In genomic region chr6:82006027-82006738, GRCh38 we compare ENCODE assay signal across 8 cellular contexts.
DNase-seq lines count a peak whose midpoint lies in the region; ATAC-seq and TF ChIP-seq lines count a peak whose summit lies in the region.

No MANE protein-coding gene starts in this region.

- ATAC-seq in GM18873 (IDR thresholded peaks at IDR 0.05; ENCODE audit: low FRiP score, unreplicated experiment) = peak; percentile 73
- ATAC-seq in HG03095 (IDR thresholded peaks at IDR 0.05; ENCODE audit: unreplicated experiment) = peak; percentile 78
- peak; percentile 24 for ATAC-seq in stimulated activated memory B cell treated with anti-CD40 and anti-IgM and Interleukin-4, amounts not matched to agents 10 μg/mL and 1 μg/mL and 100 μg/mL, for 72 hours
- ATAC-seq in activated T-helper 17 cell treated with anti-CD3 and anti-CD28 coated beads, Interleukin-2, amount 50 U/mL, for 72 hours (replicated peaks) = no peak

- no peaks in the 10 kb centered on the region for H3K4me1 Mint-ChIP-seq in stimulated activated memory B cell treated with anti-CD40 and anti-IgM and Interleukin-4, amounts not matched to agents 10 μg/mL and 1 μg/mL and 100 μg/mL, for 72 hours
- no peaks in the 10 kb centered on the region for H3K4me1 Mint-ChIP-seq in activated T-helper 17 cell treated with anti-CD3 and anti-CD28 coated beads, Interleukin-2, amount 50 U/mL, for 72 hours

- H3K4me1 ChIP-seq in Peyer's patch = no peaks in the 10 kb centered on the region

- H3K27ac Mint-ChIP-seq in stimulated activated memory B cell treated with anti-CD40 and anti-IgM and Interleukin-4, amounts not matched to agents 10 μg/mL and 1 μg/mL and 100 μg/mL, for 72 hours = no peak overlapping the region
- H3K27ac Mint-ChIP-seq in activated T-helper 17 cell treated with anti-CD3 and anti-CD28 coated beads, Interleukin-2, amount 50 U/mL, for 72 hours = no peak overlapping the region

- no peaks in the 10 kb centered on the region for H3K36me3 Mint-ChIP-seq in stimulated activated memory B cell treated with anti-CD40 and anti-IgM and Interleukin-4, amounts not matched to agents 10 μg/mL and 1 μg/mL and 100 μg/mL, for 72 hours
- no peaks in the 10 kb centered on the region for H3K36me3 Mint-ChIP-seq in activated T-helper 17 cell treated with anti-CD3 and anti-CD28 coated beads, Interleukin-2, amount 50 U/mL, for 72 hours (ENCODE audit: low read depth)

- peaks cover 18% of the 10 kb centered on the region for H3K9me3 Mint-ChIP-seq in stimulated activated memory B cell treated with anti-CD40 and anti-IgM and Interleukin-4, amounts not matched to agents 10 μg/mL and 1 μg/mL and 100 μg/mL, for 72 hours
- peaks cover 4% of the 10 kb centered on the region for H3K9me3 Mint-ChIP-seq in activated T-helper 17 cell treated with anti-CD3 and anti-CD28 coated beads, Interleukin-2, amount 50 U/mL, for 72 hours

- no peaks in the 10 kb centered on the region for H3K27me3 Mint-ChIP-seq in stimulated activated memory B cell treated with anti-CD40 and anti-IgM and Interleukin-4, amounts not matched to agents 10 μg/mL and 1 μg/mL and 100 μg/mL, for 72 hours
- H3K27me3 Mint-ChIP-seq in activated T-helper 17 cell treated with anti-CD3 and anti-CD28 coated beads, Interleukin-2, amount 50 U/mL, for 72 hours = no peaks in the 10 kb centered on the region

- H3K27me3 ChIP-seq in Peyer's patch = no peaks in the 10 kb centered on the region

- TF ChIP-seq POLR2A in Peyer's patch (IDR thresholded peaks at IDR 0.05) = no peak

- DNase-seq in Peyer's patch (no peak), fibroblast of mammary gland (ENCODE audit: low read depth) (peak; percentile 68), T1000 (lab: John Stamatoyannopoulos, UW) (no peak)

- no peak overlapping the region for H3K27ac ChIP-seq in C4-2B
- H3K27ac ChIP-seq in Peyer's patch = no peak overlapping the region

- TF ChIP-seq CTCF in C4-2B (conservative IDR thresholded peaks at IDR 0.05) (peak; percentile 77), Peyer's patch (IDR thresholded peaks at IDR 0.05) (peak in 4 of 6 experiments; percentile 34 to 68 (median 63)), fibroblast of mammary gland (conservative IDR thresholded peaks at IDR 0.05; ENCODE audit: control insufficient read depth, insufficient read depth, low read depth, low read length) (peak; percentile 78)

- H3K36me3 ChIP-seq in Peyer's patch = no peaks in the 10 kb centered on the region

- no peaks in the 10 kb centered on the region for H3K9me3 ChIP-seq in Peyer's patch

- no peak overlapping the region for H3K4me3 Mint-ChIP-seq in stimulated activated memory B cell treated with anti-CD40 and anti-IgM and Interleukin-4, amounts not matched to agents 10 μg/mL and 1 μg/mL and 100 μg/mL, for 72 hours
- H3K4me3 Mint-ChIP-seq in activated T-helper 17 cell treated with anti-CD3 and anti-CD28 coated beads, Interleukin-2, amount 50 U/mL, for 72 hours = no peak overlapping the region

- no peak overlapping the region for H3K4me3 ChIP-seq in Peyer's patch
- H3K4me3 ChIP-seq in fibroblast of mammary gland (ENCODE audit: control insufficient read depth, low read depth, low read length) = no peak overlapping the region
